In the genomic region with DNA sequence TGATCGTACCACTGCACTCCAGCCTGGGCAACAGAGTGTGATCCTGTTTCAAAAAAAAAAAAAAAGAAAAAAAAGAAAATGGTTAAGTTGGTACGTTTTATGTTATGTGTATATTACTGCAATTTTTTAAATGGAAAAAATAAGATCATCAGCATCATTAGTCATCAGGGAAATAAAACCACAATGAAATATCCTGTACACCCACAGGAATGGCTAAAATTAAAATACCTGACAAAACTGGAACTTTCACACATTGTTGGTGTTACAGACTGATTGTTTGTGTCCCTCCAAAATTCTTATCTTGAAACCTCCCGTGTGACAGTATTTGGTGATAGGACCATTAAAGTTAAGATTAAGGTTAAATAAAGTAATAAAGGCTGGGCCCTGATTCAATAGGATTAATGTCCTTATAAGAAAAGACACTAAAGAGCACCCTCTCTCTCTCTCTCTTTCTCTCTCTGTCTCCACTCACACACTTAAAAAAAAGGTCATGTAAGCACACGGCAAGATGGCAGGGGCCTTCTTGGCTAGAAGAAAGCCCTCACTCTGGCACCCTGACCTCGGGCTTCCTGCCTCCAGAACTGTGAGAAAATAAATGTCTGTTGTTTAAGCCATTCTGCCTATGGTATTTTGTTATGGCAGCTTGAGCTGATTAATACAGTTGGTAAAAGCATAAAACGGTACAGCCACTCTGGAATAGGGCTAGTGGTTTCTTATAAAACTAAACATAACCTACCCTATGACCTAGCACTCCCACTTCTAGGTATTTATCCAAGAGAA, we compare ENCODE assay signal across 15 cellular contexts. TPM values are rescaled to one million over a fixed set of nuclear protein-coding genes. Genes with fewer than 3 reads are reported as not detected.
DNase-seq lines count a peak whose midpoint lies in the region; ATAC-seq and TF ChIP-seq lines count a peak whose summit lies in the region.
"Had no signal": no experiment of that assay in that cellular context is flagged by ENCODE, and none has a peak within 500 bp of the region (broad histone marks: within the 10 kb centered on the region; RNA-seq: fewer than 3 reads in every experiment).

No MANE protein-coding gene starts in this region.

- peak overlapping the region; percentile 88 for H3K27ac Mint-ChIP-seq in activated naive CD4-positive, alpha-beta T cell treated with anti-CD3 and anti-CD28 coated beads, Interleukin-2, amount 50 U/mL, for 24 hours
- H3K27ac Mint-ChIP-seq in activated naive CD4-positive, alpha-beta T cell treated with anti-CD3 and anti-CD28 coated beads, Interleukin-2, amount 10 ng/mL, durations not matched to agents 7 days and 5 days: no peak overlapping the region
- H3K27ac Mint-ChIP-seq: H9 had no signal

- peak overlapping the region; percentile 77 for H3K4me3 Mint-ChIP-seq in activated naive CD4-positive, alpha-beta T cell treated with anti-CD3 and anti-CD28 coated beads, Interleukin-2, amount 50 U/mL, for 24 hours
- H3K4me3 Mint-ChIP-seq in activated naive CD4-positive, alpha-beta T cell treated with anti-CD3 and anti-CD28 coated beads, Interleukin-2, amount 10 ng/mL, durations not matched to agents 7 days and 5 days: no peak overlapping the region
- H3K4me3 Mint-ChIP-seq: H9 had no signal

- peaks cover 5% of the 10 kb centered on the region for H3K9me3 Mint-ChIP-seq in activated naive CD4-positive, alpha-beta T cell treated with anti-CD3 and anti-CD28 coated beads, Interleukin-2, amount 50 U/mL, for 24 hours
- peaks cover 13% of the 10 kb centered on the region for H3K9me3 Mint-ChIP-seq in activated naive CD4-positive, alpha-beta T cell treated with anti-CD3 and anti-CD28 coated beads, Interleukin-2, amount 10 ng/mL, durations not matched to agents 7 days and 5 days

- no peak for TF ChIP-seq CTCF in uterus (IDR thresholded peaks at IDR 0.05)

- no peak overlapping the region for H3K4me3 ChIP-seq in uterus

- ATAC-seq in Right ventricle myocardium superior (ENCODE audit: poor library complexity) (no peak), HG03378 (IDR thresholded peaks at IDR 0.05; ENCODE audit: unreplicated experiment) (no peak)
- ATAC-seq: esophagus mucosa had no signal

- intact Hi-C loops in uterus (cut with DNase I; ENCODE audit: low total_unique reads) (no loop called here), Right ventricle myocardium superior (cut with DNase I) (no loop called here)

- CTCF ChIA-PET in activated naive CD4-positive, alpha-beta T cell treated with anti-CD3 and anti-CD28 coated beads, Interleukin-2, amount 10 ng/mL, durations not matched to agents 7 days and 5 days (lab: Charles Lee): interaction anchor here (1.8 kb wide), 1 partner anchor 16 kb away, joined by 8 read pairs; no protein-coding TSS in a partner anchor

- no peaks in the 10 kb centered on the region for H3K36me3 ChIP-seq in uterus

- H3K36me3 Mint-ChIP-seq in activated naive CD4-positive, alpha-beta T cell treated with anti-CD3 and anti-CD28 coated beads, Interleukin-2, amount 50 U/mL, for 24 hours: peaks cover 16% of the 10 kb centered on the region
- H3K36me3 Mint-ChIP-seq in activated naive CD4-positive, alpha-beta T cell treated with anti-CD3 and anti-CD28 coated beads, Interleukin-2, amount 10 ng/mL, durations not matched to agents 7 days and 5 days: peaks cover 6% of the 10 kb centered on the region

- peaks cover 42% of the 10 kb centered on the region for H3K4me1 Mint-ChIP-seq in activated naive CD4-positive, alpha-beta T cell treated with anti-CD3 and anti-CD28 coated beads, Interleukin-2, amount 50 U/mL, for 24 hours
- H3K4me1 Mint-ChIP-seq in activated naive CD4-positive, alpha-beta T cell treated with anti-CD3 and anti-CD28 coated beads, Interleukin-2, amount 10 ng/mL, durations not matched to agents 7 days and 5 days: peaks cover 20% of the 10 kb centered on the region

- H3K4me1 ChIP-seq in uterus: peaks cover 0 to 5% of the 10 kb centered on the region in 2 donors

- H3K27me3 Mint-ChIP-seq in activated naive CD4-positive, alpha-beta T cell treated with anti-CD3 and anti-CD28 coated beads, Interleukin-2, amount 50 U/mL, for 24 hours: no peaks in the 10 kb centered on the region
- peaks cover 16% of the 10 kb centered on the region for H3K27me3 Mint-ChIP-seq in activated naive CD4-positive, alpha-beta T cell treated with anti-CD3 and anti-CD28 coated beads, Interleukin-2, amount 10 ng/mL, durations not matched to agents 7 days and 5 days

- DNase-seq in activated naive CD4-positive, alpha-beta T cell treated with anti-CD3 and anti-CD28 coated beads, Interleukin-2, amount 10 ng/mL, durations not matched to agents 7 days and 5 days: no peak
- peak; percentile 51 for DNase-seq in brain pericyte (ENCODE audit: low read depth, low spot score)
- peak; percentile 29 for DNase-seq in myocyte (ENCODE audit: low read depth)
- no peak for DNase-seq in uterus
- DNase-seq in KBM-7: no peak
- no peak for DNase-seq in Right ventricle myocardium superior
- DNase-seq: AML-193; central memory CD4-positive, alpha-beta T cell; H9; NCI-H146; SHP77 treated with DMSO at 0.1 percent for 48 hours; stimulated activated CD4-positive, alpha-beta T cell treated with anti-CD3 and anti-CD28 coated beads, Interleukin-12 subunit alpha, Interleukin-12 subunit beta, amount 100 ng/mL, for 4 hours had no signal

- peaks cover 0 to 2% of the 10 kb centered on the region in 2 donors for H3K9me3 ChIP-seq in uterus

- H3K27me3 ChIP-seq in uterus: no peaks in the 10 kb centered on the region

- no peak for TF ChIP-seq POLR2A in uterus (IDR thresholded peaks at IDR 0.05)

- in situ Hi-C loops in KBM-7 (cut with MboI; ENCODE audit: low pct_unique_long_range_greater_than_20kb, low sequenced_read_pairs): no loop called here

- peak overlapping the region; percentile 62 to 87 for H3K27ac ChIP-seq in uterus

RNA-seq across cellular contexts. Expression of gene ZFP36L1, which starts 48.4 kb away (rescaled TPM):
- total RNA-seq in myocyte: 194 and 260 TPM in 2 replicates
- 234 TPM for polyA plus RNA-seq in myocyte (2012)
- total RNA-seq in uterus: 100 to 1,000 TPM; 170 to 564 (median 315) TPM
- 45.5 TPM for total RNA-seq in Right ventricle myocardium superior

Comparison
In these comparisons a context has a peak if more than half of its experiments do, and no peak if none do; other contexts are left out.
1. DNase-seq: peak in brain pericyte (single experiment) and myocyte (single experiment); none in activated naive CD4-positive, alpha-beta T cell treated with anti-CD3 and anti-CD28 coated beads, Interleukin-2, amount 10 ng/mL, durations not matched to agents 7 days and 5 days (single experiment), uterus (0 of 2), KBM-7 (single experiment) and Right ventricle myocardium superior (single experiment).